Comparison of ENCODE assay signal across 1 cellular context in the genomic region with DNA sequence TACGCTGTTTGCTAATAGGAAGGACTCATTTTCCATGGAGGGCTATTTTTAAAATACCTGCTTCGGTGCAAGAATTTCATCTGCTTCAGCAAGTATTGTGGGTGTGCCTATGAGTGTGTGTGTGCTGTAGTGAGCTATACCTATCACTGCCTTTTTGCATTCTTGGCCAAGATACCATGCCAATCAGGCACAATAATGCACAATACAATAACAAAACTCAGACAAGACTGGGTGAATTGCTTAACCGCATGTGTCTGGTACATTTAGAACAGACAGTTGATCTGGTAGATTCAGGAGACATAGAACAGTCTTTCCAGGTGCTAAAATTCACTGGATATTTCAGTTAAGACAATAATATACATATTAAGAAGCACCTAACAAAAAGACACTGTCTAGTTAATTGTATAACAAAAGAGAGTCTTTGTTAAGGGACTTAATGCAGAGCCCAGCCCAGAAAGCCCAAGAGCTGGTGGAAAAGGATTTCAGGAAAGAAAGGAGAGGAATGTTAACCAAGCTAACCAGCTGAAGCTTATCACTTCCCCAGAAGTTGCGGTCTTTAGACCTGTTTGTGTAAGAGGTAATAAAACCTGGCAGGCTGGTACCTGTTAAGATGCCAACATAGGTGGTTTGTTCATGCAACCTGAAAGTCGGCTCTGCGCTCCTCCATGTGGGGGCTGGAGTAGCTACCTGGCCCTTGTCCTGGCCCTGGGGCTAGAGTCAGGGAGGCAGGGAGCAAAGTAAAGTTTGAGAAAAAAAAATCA.
TF ChIP-seq lines count a peak whose summit lies in the region.

No MANE protein-coding gene starts in this region.

TF ChIP-seq in WTC11, 78 proteins besides CTCF, POLR2A, EP300 and RAD21 (continued from another document):
- TF ChIP-seq, protein P1, sequence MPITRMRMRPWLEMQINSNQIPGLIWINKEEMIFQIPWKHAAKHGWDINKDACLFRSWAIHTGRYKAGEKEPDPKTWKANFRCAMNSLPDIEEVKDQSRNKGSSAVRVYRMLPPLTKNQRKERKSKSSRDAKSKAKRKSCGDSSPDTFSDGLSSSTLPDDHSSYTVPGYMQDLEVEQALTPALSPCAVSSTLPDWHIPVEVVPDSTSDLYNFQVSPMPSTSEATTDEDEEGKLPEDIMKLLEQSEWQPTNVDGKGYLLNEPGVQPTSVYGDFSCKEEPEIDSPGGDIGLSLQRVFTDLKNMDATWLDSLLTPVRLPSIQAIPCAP (CRISPR knock-in tag; IDR thresholded peaks at IDR 0.05), result no peak
- TF ChIP-seq SP1 (CRISPR knock-in tag; conservative IDR thresholded peaks at IDR 0.05) (no peak), NR1H2 (CRISPR knock-in tag; IDR thresholded peaks at IDR 0.05) (no peak)
- TF ChIP-seq, protein P2, sequence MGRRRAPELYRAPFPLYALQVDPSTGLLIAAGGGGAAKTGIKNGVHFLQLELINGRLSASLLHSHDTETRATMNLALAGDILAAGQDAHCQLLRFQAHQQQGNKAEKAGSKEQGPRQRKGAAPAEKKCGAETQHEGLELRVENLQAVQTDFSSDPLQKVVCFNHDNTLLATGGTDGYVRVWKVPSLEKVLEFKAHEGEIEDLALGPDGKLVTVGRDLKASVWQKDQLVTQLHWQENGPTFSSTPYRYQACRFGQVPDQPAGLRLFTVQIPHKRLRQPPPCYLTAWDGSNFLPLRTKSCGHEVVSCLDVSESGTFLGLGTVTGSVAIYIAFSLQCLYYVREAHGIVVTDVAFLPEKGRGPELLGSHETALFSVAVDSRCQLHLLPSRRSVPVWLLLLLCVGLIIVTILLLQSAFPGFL (CRISPR knock-in tag; IDR thresholded peaks at IDR 0.05; ENCODE audit: borderline replicate concordance), result no peak
- TF ChIP-seq, protein P3, sequence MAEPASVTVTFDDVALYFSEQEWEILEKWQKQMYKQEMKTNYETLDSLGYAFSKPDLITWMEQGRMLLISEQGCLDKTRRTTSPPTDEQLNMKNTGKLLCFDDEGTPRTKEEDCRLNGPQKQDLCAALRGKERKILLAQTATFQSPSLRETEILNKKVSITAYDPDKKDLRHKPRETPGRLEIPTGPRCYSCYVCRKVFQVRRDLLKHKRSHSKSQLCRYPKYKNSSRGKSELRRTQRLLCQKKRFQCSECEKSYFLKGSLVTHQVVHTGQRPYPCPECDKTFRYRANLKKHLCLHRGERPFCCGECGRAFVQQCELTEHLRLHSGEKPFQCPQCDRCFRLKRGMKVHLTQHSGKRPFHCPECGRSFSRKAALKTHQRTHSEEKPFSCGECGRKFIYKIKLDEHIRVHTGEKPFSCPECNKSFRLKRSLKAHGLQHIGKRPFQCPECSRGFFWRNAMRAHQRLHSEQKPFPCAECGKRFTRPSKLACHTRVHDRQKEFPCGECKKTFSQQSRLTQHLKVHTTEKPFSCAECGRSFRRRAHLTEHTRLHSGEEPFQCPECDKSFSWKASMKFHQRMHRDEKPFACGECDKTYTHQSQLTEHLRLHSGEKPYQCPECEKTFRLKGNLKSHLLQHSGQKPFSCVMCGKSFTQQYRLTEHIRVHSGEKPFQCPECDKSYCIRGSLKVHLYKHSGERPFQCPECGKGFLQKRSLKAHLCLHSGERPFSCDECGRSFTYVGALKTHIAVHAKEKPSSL (CRISPR knock-in tag; conservative IDR thresholded peaks at IDR 0.05), result no peak
TF ChIP-seq in WTC11: peak in this region for 0.
